7 cellular contexts compared by ENCODE assay signal in the genomic region with DNA sequence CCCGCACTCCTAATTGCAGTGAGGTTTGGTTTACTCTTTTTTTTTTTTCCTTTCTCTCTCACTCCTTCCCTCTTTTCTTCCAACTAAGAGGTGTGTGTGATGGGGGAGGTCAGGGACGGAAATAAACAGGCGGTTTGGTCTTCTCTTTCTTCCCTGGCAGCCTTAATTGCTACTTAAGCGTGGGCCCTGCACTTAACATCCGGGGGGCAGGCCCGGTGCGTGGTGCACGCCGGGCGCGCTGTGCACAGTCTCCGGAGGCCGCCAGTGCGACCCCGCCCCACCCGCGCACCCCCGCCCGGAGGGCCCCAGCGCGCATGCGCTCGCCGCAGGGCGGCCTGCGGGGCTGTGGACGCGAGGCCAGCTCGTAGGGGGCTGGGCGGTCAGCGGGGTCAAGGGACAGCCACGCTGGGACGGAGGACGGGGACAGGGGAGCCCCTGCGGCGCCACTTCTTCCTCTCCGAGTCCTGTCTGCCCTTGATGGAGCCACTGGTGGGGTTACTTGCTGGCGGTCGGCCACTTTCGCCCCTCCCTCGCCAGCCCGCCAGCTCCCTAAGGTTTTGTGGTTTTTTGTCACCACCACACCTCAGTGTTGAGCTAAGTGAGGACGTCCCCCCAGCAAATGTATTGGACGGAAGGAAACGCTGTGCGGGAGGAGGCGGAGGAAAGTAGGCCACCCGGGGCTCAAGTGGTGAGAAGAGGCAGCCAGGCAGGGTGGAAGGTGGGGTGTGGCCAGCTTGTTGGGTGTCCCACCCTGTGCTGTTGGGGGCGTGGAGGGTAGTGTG.
DNase-seq lines count a peak whose midpoint lies in the region; ATAC-seq and TF ChIP-seq lines count a peak whose summit lies in the region.

No MANE protein-coding gene starts in this region.

- H3K9me3 ChIP-seq in IMR-90 (ENCODE audit: control insufficient read depth, insufficient read depth, low read length): no peaks in the 10 kb centered on the region
- no peaks in the 10 kb centered on the region for H3K9me3 ChIP-seq in right cardiac atrium (ENCODE audit: control insufficient read depth, low read length)
- no peaks in the 10 kb centered on the region for H3K9me3 ChIP-seq in gastrocnemius medialis
- no peaks in the 10 kb centered on the region for H3K9me3 ChIP-seq in SK-N-SH

- H3K4me1 ChIP-seq in IMR-90 (ENCODE audit: control insufficient read depth, insufficient read depth, low read length) (0 out of 2 replicates have a peak, but pooled peaks cover 1% of the 10 kb centered on the region), right cardiac atrium (ENCODE audit: control insufficient read depth, insufficient read depth, low read length) (no peaks in the 10 kb centered on the region), gastrocnemius medialis (no peaks in the 10 kb centered on the region), SK-N-SH (ENCODE audit: control insufficient read depth in 1 of 2, insufficient read depth in 2 of 2, low read depth in 1 of 2, low read length in 1 of 2) (peaks cover 0 to 44% of the 10 kb centered on the region in 2 experiments; a peak in 2 of 4 replicates)

- dilution Hi-C loops in IMR-90 (cut with HindIII; ENCODE audit: low sequenced_read_pairs, unreplicated experiment): no loop called here

- H2AK5ac ChIP-seq in IMR-90 (ENCODE audit: low read depth, low read length): no peak overlapping the region

- peaks cover 41% of the 10 kb centered on the region for H3K4me1 Mint-ChIP-seq in activated naive CD8-positive, alpha-beta T cell treated with anti-CD3 and anti-CD28 coated beads for 36 hours

- ATAC-seq in GM18861 (IDR thresholded peaks at IDR 0.05; ENCODE audit: unreplicated experiment) (peak; percentile 61), IMR-90 (ENCODE audit: low read depth) (peak; percentile 92), right cardiac atrium (peak; percentile 91 to 94), gastrocnemius medialis (no peak)

- H3K9me2 ChIP-seq in SK-N-SH: no peaks in the 10 kb centered on the region

- no peaks in the 10 kb centered on the region for H3K36me3 Mint-ChIP-seq in activated naive CD8-positive, alpha-beta T cell treated with anti-CD3 and anti-CD28 coated beads for 36 hours

- H4K5ac ChIP-seq in IMR-90 (ENCODE audit: low read depth, low read length): no peak overlapping the region

- H4K8ac ChIP-seq in IMR-90 (ENCODE audit: low read depth in 2 of 2, low read length in 2 of 2): peak overlapping the region; percentile 35 to 79; a peak in 3 of 4 replicates

- no peak overlapping the region for H3K4ac ChIP-seq in IMR-90 (ENCODE audit: low read depth, low read length)

- no peak overlapping the region for H2BK120ac ChIP-seq in IMR-90 (ENCODE audit: low read depth, low read length)

- H3K27me3 ChIP-seq in IMR-90 (ENCODE audit: control insufficient read depth, insufficient read depth, low read length) (peaks cover 30% of the 10 kb centered on the region), right cardiac atrium (ENCODE audit: control insufficient read depth, insufficient read depth) (no peaks in the 10 kb centered on the region), gastrocnemius medialis (peaks cover 13 to 17% (median 16%) of the 10 kb centered on the region in 3 donors), SK-N-SH (ENCODE audit: insufficient read depth) (peaks cover 24% of the 10 kb centered on the region; the same call in 1 of the 2 replicates)

- H2BK15ac ChIP-seq in IMR-90 (ENCODE audit: low read depth, low read length): no peak overlapping the region

- no peaks in the 10 kb centered on the region for H3K79me2 ChIP-seq in SK-N-SH (ENCODE audit: insufficient read depth)

- H3K4me3 ChIP-seq in IMR-90 (ENCODE audit: insufficient read depth, low read depth, low read length) (peak overlapping the region; percentile 27), right cardiac atrium (ENCODE audit: low read length) (peak overlapping the region; percentile 30), gastrocnemius medialis (peak overlapping the region; percentile 30 to 51 (median 40)), SK-N-SH (ENCODE audit: low read depth in 2 of 2, low read length in 1 of 2) (no peak overlapping the region)

- H3K79me1 ChIP-seq in IMR-90 (ENCODE audit: low read depth in 1 of 2, low read length in 2 of 2): no peaks in the 10 kb centered on the region

- H4K20me1 ChIP-seq in IMR-90 (ENCODE audit: insufficient read depth, low read length) (no peaks in the 10 kb centered on the region), SK-N-SH (ENCODE audit: insufficient read depth) (no peaks in the 10 kb centered on the region)

- no peaks in the 10 kb centered on the region for H3K27me3 Mint-ChIP-seq in activated naive CD8-positive, alpha-beta T cell treated with anti-CD3 and anti-CD28 coated beads for 36 hours

- no peak overlapping the region for H2BK20ac ChIP-seq in IMR-90 (ENCODE audit: low read depth, low read length)

- H3K18ac ChIP-seq in IMR-90 (ENCODE audit: low read depth, low read length): no peak overlapping the region

- TF ChIP-seq EP300 in SK-N-SH (IDR thresholded peaks at IDR 0.05; ENCODE audit: borderline replicate concordance in 1 of 2, low read depth in 1 of 2, low read length in 1 of 2): no peak

- peak overlapping the region; percentile 98 for H3K27ac Mint-ChIP-seq in activated naive CD8-positive, alpha-beta T cell treated with anti-CD3 and anti-CD28 coated beads for 36 hours

- in situ Hi-C loops in IMR-90 (cut with MboI; ENCODE audit: low sequenced_read_pairs): no loop called here
- in situ Hi-C loops in gastrocnemius medialis (cut with MboI; ENCODE audit: low sequenced_read_pairs in 4 of 4): no loop called here

- CTCF ChIA-PET in IMR-90 (lab: Yijun Ruan, JAX) (no interaction called here), SK-N-SH (lab: Yijun Ruan, JAX) (interaction anchor here (1.1 to 3.2 kb wide), 2 partner anchors 15 to 16 kb away, joined by 7 to 16 read pairs; no protein-coding TSS in a partner anchor)

- H3K9me3 Mint-ChIP-seq in activated naive CD8-positive, alpha-beta T cell treated with anti-CD3 and anti-CD28 coated beads for 36 hours: peaks cover 1% of the 10 kb centered on the region

- H2BK5ac ChIP-seq in IMR-90 (ENCODE audit: low read depth, low read length, poor library complexity, severe bottlenecking): no peak overlapping the region

- H3K36me3 ChIP-seq in IMR-90 (ENCODE audit: control insufficient read depth, insufficient read depth, low read length) (no peaks in the 10 kb centered on the region), gastrocnemius medialis (no peaks in the 10 kb centered on the region), SK-N-SH (replicated peaks in 1 of 2; ENCODE audit: control insufficient read depth in 1 of 2, insufficient read depth in 2 of 2, low read length in 1 of 2) (no peaks in the 10 kb centered on the region)

- TF ChIP-seq CTCF in IMR-90 (conservative IDR thresholded peaks at IDR 0.05; ENCODE audit: low read depth, low read length) (no peak), gastrocnemius medialis (IDR thresholded peaks at IDR 0.05 in 4 of 5, conservative IDR thresholded peaks at IDR 0.05 in 1 of 5) (no peak), SK-N-SH (IDR thresholded peaks at IDR 0.05) (no peak)

- H4K91ac ChIP-seq in IMR-90 (ENCODE audit: insufficient read depth, low read depth, low read length): no peak overlapping the region

- intact Hi-C loops in IMR-90 (cut with micrococcal nuclease): no loop called here
- intact Hi-C loops in right cardiac atrium (cut with DNase I): no loop called here
- intact Hi-C loops in gastrocnemius medialis (cut with DNase I; ENCODE audit: low total_unique reads): no loop called here

- H3K9ac ChIP-seq in IMR-90 (ENCODE audit: low read depth, low read length) (no peak overlapping the region), SK-N-SH (no peak overlapping the region)

- H3F3A ChIP-seq in SK-N-SH (replicated peaks; ENCODE audit: insufficient read depth): no peaks in the 10 kb centered on the region

- POLR2A ChIA-PET in IMR-90 (lab: Charles Lee; ENCODE audit: unreplicated experiment) (no interaction called here), SK-N-SH (lab: Yijun Ruan, JAX) (no interaction called here)

- no TSS peak for BruUV-seq in IMR-90 (replicated peaks; lab: Mats Ljungman, UMichigan)

- no peak overlapping the region for H3K23ac ChIP-seq in IMR-90 (ENCODE audit: low read depth, low read length)

- TF ChIP-seq RAD21 in IMR-90 (IDR thresholded peaks at IDR 0.05; ENCODE audit: low read length) (no peak), SK-N-SH (IDR thresholded peaks at IDR 0.05; ENCODE audit: low read length) (no peak)

- peak; percentile 5 for DNase-seq in IMR-90
- DNase-seq in SHP77 treated with DMSO at 0.1 percent for 48 hours (lab: John Stamatoyannopoulos, UW): peak; percentile 23
- DNase-seq in activated naive CD8-positive, alpha-beta T cell treated with anti-CD3 and anti-CD28 coated beads for 36 hours: peak; percentile 86
- peak; percentile 64 to 88 (median 87) for DNase-seq in right cardiac atrium
- DNase-seq in gastrocnemius medialis: no peak
- DNase-seq in SK-N-SH: no peak

- peak overlapping the region; percentile 83 for H3K4me3 Mint-ChIP-seq in activated naive CD8-positive, alpha-beta T cell treated with anti-CD3 and anti-CD28 coated beads for 36 hours

- no peaks in the 10 kb centered on the region; the same call in 1 of the 2 replicates for H3K9me1 ChIP-seq in IMR-90 (ENCODE audit: insufficient read depth, low read length)

- no peak overlapping the region for H3K56ac ChIP-seq in IMR-90 (ENCODE audit: extremely low read depth, insufficient read depth, low read length)

- TF ChIP-seq POLR2A in IMR-90 (IDR thresholded peaks at IDR 0.05; ENCODE audit: low read depth, low read length): no peak
- no peak for TF ChIP-seq POLR2A in gastrocnemius medialis (IDR thresholded peaks at IDR 0.05)

- H2AFZ ChIP-seq in IMR-90 (replicated peaks; ENCODE audit: low read length, poor library complexity) (peak overlapping the region; percentile 79), SK-N-SH (ENCODE audit: low read depth) (no peak overlapping the region)

- H3K27ac ChIP-seq in IMR-90 (ENCODE audit: insufficient read depth, low read length) (no peak overlapping the region), right cardiac atrium (ENCODE audit: low read length) (no peak overlapping the region), gastrocnemius medialis (no peak overlapping the region), SK-N-SH (ENCODE audit: low read depth in 2 of 2, low read length in 1 of 2) (peak overlapping the region in 1 of 2 experiments; percentile 22; a peak in 1 of 4 replicates)

- H3K4me2 ChIP-seq in IMR-90 (ENCODE audit: low read depth, low read length) (peak overlapping the region; percentile 81), SK-N-SH (no peak overlapping the region)

- 2% methylated on average over 23 of the region's 49 CpGs; no CpG with 5 or more reads in 1 of the 2 experiments for WGBS in IMR-90 (ENCODE audit: extremely low coverage in 2 of 2, insufficient read length in 1 of 2), 2 experiments
- WGBS in right cardiac atrium: 7% methylated on average over 49 of the region's 49 CpGs
- 70% methylated on average over 34 of the region's 49 CpGs for WGBS in SK-N-SH (ENCODE audit: low lambda C conversion rate)

- no peak overlapping the region for H3K14ac ChIP-seq in IMR-90 (replicated peaks; ENCODE audit: low read depth, low read length)

- H2AK9ac ChIP-seq in IMR-90 (replicated peaks; ENCODE audit: low read depth, low read length, poor library complexity): no peak overlapping the region

TF ChIP-seq in SK-N-SH, 30 proteins besides CTCF, POLR2A, EP300 and RAD21 (continues in another document):
- TF ChIP-seq POLR2AphosphoS5 (IDR thresholded peaks at IDR 0.05; ENCODE audit: low read depth, low read length) (no peak), TEAD4 (IDR thresholded peaks at IDR 0.05; ENCODE audit: borderline replicate concordance, insufficient read depth) (no peak), RFX5 (IDR thresholded peaks at IDR 0.05; ENCODE audit: low read length) (no peak)

Comparison
In these comparisons a context has a peak if more than half of its experiments do, and no peak if none do; other contexts are left out.
1. ATAC-seq: peak in GM18861 (single experiment), IMR-90 (single experiment) and right cardiac atrium (2 of 2); none in gastrocnemius medialis (0 of 2).
2. DNase-seq: peak in IMR-90 (single experiment), SHP77 treated with DMSO at 0.1 percent for 48 hours (single experiment), activated naive CD8-positive, alpha-beta T cell treated with anti-CD3 and anti-CD28 coated beads for 36 hours (single experiment) and right cardiac atrium (3 of 3); none in gastrocnemius medialis (0 of 2) and SK-N-SH (single experiment).
3. H3K4me3 ChIP-seq: peak in IMR-90 (single experiment), right cardiac atrium (single experiment) and gastrocnemius medialis (4 of 4); none in SK-N-SH (0 of 2).